In the genomic region with DNA sequence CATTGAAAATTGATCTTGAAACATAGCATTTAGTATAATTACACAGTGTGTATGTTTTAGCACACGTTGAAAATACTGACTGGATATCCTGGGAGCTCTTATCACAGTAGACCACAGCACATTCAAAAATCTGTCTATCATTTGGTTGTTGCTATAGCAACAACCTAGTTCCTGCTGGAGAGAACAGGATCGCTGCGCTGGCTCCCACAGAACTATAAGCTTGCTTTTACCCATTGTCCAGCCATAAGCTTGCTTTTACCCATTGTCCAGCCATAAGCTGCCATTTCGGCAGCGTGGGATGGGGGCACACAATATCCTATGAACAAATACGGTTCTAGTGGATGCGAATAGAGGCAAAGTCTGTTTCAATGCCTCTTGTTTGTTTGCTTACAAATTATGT, we compare ENCODE assay signal across 1 cellular context.
A peak's percentile ranks its signal among the peaks of the same experiment; 100 is the strongest.
TF ChIP-seq lines count a peak whose summit lies in the region.

No MANE protein-coding gene starts in this region.

TF ChIP-seq in K562, 482 proteins besides CTCF, POLR2A, EP300 and RAD21:
- TF ChIP-seq RFX1 (IDR thresholded peaks at IDR 0.05) (peak; percentile 46), L3MBTL2 (IDR thresholded peaks at IDR 0.05) (no peak)
